Comparison of ENCODE assay signal across 30 cellular contexts in the genomic region with DNA sequence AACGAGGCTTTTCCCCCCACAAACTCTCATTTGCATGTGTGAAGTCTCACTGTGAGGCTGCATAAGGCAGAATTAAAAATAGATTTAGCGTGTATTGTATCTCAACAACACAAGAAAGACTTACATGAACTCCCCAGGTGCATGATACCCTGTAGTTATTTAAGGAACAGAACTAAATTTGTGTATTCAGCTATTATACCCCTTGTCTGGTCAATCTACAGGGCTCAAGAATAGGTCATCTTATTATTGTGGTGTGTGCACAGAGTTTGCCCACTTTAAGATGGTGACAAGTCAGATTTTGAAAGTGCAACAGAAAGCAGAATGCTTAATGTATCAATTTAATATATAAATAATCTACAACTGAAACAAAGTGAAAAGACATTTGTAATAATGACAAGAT.
"Had no signal": no experiment of that assay in that cellular context is flagged by ENCODE, and none has a peak within 500 bp of the region (broad histone marks: within the 10 kb centered on the region; RNA-seq: fewer than 3 reads in every experiment).

No MANE protein-coding gene starts in this region.

- DNase-seq: Karpas-422, NCI-H1048, NCI-H1092 treated with DMSO at 0.1 percent for 48 hours, NCI-H1105 treated with DMSO at 0.1 percent for 48 hours, NCI-H1417, NCI-H1436, NCI-H146, NCI-H1694, NCI-H187, NCI-H1930, NCI-H2029 treated with DMSO at 0.1 percent for 48 hours, NCI-H2081 treated with DMSO at 0.1 percent for 48 hours, NCI-H2107, NCI-H2171, NCI-H226, NCI-H446 treated with DMSO at 0.1 percent for 48 hours, NCI-H510A, NCI-H524, NCI-H526, NCI-H69, NCI-H748 treated with DMSO at 0.1 percent for 48 hours, NCI-H82, PC-9, Right ventricle myocardium superior, SHP77 treated with DMSO at 0.1 percent for 48 hours, T-cell had no signal

- H3K36me3 Mint-ChIP-seq: T-cell had no signal

- FAIRE-seq: RCC 7860 had no signal

- H3K4me2 ChIP-seq: PC-9 had no signal

- ATAC-seq: Panc1, SK-N-SH treated with all-trans-retinoic acid at 6 μM for 48 hours, T-cell had no signal

- H3K4me1 Mint-ChIP-seq: T-cell had no signal

- H3K27ac ChIP-seq: PC-9, SK-N-MC had no signal

- H3K27ac Mint-ChIP-seq: T-cell had no signal

- H2AFZ ChIP-seq: PC-9 had no signal

- H3K27me3 Mint-ChIP-seq: T-cell had no signal

- H3K4me3 Mint-ChIP-seq: T-cell had no signal

- H3K4me3 ChIP-seq: PC-9, SK-N-MC had no signal
